1 cellular context compared by ENCODE assay signal in genomic region chr1:26864610-26865480, GRCh38.
TF ChIP-seq lines count a peak whose summit lies in the region.

No MANE protein-coding gene starts in this region.

TF ChIP-seq in HEK293, 187 proteins besides CTCF, POLR2A, EP300 and RAD21 (continued from another document and continues in another):
- TF ChIP-seq, protein P1, sequence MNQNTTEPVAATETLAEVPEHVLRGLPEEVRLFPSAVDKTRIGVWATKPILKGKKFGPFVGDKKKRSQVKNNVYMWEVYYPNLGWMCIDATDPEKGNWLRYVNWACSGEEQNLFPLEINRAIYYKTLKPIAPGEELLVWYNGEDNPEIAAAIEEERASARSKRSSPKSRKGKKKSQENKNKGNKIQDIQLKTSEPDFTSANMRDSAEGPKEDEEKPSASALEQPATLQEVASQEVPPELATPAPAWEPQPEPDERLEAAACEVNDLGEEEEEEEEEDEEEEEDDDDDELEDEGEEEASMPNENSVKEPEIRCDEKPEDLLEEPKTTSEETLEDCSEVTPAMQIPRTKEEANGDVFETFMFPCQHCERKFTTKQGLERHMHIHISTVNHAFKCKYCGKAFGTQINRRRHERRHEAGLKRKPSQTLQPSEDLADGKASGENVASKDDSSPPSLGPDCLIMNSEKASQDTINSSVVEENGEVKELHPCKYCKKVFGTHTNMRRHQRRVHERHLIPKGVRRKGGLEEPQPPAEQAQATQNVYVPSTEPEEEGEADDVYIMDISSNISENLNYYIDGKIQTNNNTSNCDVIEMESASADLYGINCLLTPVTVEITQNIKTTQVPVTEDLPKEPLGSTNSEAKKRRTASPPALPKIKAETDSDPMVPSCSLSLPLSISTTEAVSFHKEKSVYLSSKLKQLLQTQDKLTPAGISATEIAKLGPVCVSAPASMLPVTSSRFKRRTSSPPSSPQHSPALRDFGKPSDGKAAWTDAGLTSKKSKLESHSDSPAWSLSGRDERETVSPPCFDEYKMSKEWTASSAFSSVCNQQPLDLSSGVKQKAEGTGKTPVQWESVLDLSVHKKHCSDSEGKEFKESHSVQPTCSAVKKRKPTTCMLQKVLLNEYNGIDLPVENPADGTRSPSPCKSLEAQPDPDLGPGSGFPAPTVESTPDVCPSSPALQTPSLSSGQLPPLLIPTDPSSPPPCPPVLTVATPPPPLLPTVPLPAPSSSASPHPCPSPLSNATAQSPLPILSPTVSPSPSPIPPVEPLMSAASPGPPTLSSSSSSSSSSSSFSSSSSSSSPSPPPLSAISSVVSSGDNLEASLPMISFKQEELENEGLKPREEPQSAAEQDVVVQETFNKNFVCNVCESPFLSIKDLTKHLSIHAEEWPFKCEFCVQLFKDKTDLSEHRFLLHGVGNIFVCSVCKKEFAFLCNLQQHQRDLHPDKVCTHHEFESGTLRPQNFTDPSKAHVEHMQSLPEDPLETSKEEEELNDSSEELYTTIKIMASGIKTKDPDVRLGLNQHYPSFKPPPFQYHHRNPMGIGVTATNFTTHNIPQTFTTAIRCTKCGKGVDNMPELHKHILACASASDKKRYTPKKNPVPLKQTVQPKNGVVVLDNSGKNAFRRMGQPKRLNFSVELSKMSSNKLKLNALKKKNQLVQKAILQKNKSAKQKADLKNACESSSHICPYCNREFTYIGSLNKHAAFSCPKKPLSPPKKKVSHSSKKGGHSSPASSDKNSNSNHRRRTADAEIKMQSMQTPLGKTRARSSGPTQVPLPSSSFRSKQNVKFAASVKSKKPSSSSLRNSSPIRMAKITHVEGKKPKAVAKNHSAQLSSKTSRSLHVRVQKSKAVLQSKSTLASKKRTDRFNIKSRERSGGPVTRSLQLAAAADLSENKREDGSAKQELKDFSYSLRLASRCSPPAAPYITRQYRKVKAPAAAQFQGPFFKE (tag by site-specific recombination; IDR thresholded peaks at IDR 0.05; ENCODE audit: borderline replicate concordance) = no peak
- TF ChIP-seq ZNF350 (tag by site-specific recombination; IDR thresholded peaks at IDR 0.05) (no peak), ZNF354C (tag by site-specific recombination; IDR thresholded peaks at IDR 0.05; ENCODE audit: borderline replicate concordance, low read depth) (no peak), ZNF600 (tag by site-specific recombination; IDR thresholded peaks at IDR 0.05) (peak; percentile 97), ZNF23 (tag by site-specific recombination; IDR thresholded peaks at IDR 0.05; ENCODE audit: borderline replicate concordance) (no peak), ZNF561 (tag by site-specific recombination; IDR thresholded peaks at IDR 0.05; ENCODE audit: borderline replicate concordance) (peak; percentile 98), MEIS1 (CRISPR knock-in tag; IDR thresholded peaks at IDR 0.05; ENCODE audit: borderline replicate concordance) (no peak), KLF7 (tag by site-specific recombination; IDR thresholded peaks at IDR 0.05; ENCODE audit: borderline replicate concordance) (no peak), KLF16 (tag by site-specific recombination; IDR thresholded peaks at IDR 0.05) (peak; percentile 79), ZNF416 (tag by site-specific recombination; IDR thresholded peaks at IDR 0.05) (no peak), PRDM4 (tag by site-specific recombination; IDR thresholded peaks at IDR 0.05) (peak; percentile 61), TCF7L2 (IDR thresholded peaks at IDR 0.05; ENCODE audit: borderline replicate concordance, low read depth, low read length) (no peak), KLF9 (tag by site-specific recombination; IDR thresholded peaks at IDR 0.05; ENCODE audit: low read depth) (peak; percentile 41; the same call in 1 of the 2 replicates), ZFHX2 (tag by site-specific recombination; conservative IDR thresholded peaks at IDR 0.05) (peak; percentile 62), SP7 (tag by site-specific recombination; IDR thresholded peaks at IDR 0.05) (peak; percentile 77), ZNF221 (tag by site-specific recombination; IDR thresholded peaks at IDR 0.05; ENCODE audit: borderline replicate concordance) (no peak), ZNF335 (tag by site-specific recombination; conservative IDR thresholded peaks at IDR 0.05) (peak; percentile 71), PRDM1 (tag by site-specific recombination; IDR thresholded peaks at IDR 0.05) (no peak), ZNF777 (tag by site-specific recombination; IDR thresholded peaks at IDR 0.05; ENCODE audit: borderline replicate concordance) (no peak), ZNF555 (tag by site-specific recombination; conservative IDR thresholded peaks at IDR 0.05) (no peak), ZNF549 (tag by site-specific recombination; IDR thresholded peaks at IDR 0.05) (no peak), GLI2 (tag by site-specific recombination; IDR thresholded peaks at IDR 0.05; ENCODE audit: borderline replicate concordance, low read depth) (no peak), PRDM10 (tag by site-specific recombination; IDR thresholded peaks at IDR 0.05) (peak; percentile 66; the same call in 1 of the 2 replicates), ZNF248 (tag by site-specific recombination; IDR thresholded peaks at IDR 0.05) (no peak), ZNF391 (tag by site-specific recombination; IDR thresholded peaks at IDR 0.05; ENCODE audit: borderline replicate concordance, low read depth) (peak; percentile 95), ZNF580 (tag by site-specific recombination; IDR thresholded peaks at IDR 0.05) (peak; percentile 45; the same call in 1 of the 2 replicates), ZNF169 (tag by site-specific recombination; IDR thresholded peaks at IDR 0.05) (no peak), ZNF670 (tag by site-specific recombination; IDR thresholded peaks at IDR 0.05; ENCODE audit: low read depth) (no peak), HOXC10 (CRISPR knock-in tag; IDR thresholded peaks at IDR 0.05) (0 out of 2 replicates have a peak, but pooled peaks have one; percentile 22), ZBTB20 (tag by site-specific recombination; IDR thresholded peaks at IDR 0.05) (peak; percentile 85; the same call in 1 of the 2 replicates), ZNF610 (tag by site-specific recombination; IDR thresholded peaks at IDR 0.05; ENCODE audit: borderline replicate concordance) (peak; percentile 97), ZNF394 (tag by site-specific recombination; IDR thresholded peaks at IDR 0.05; ENCODE audit: borderline replicate concordance) (no peak), GLIS1 (tag by site-specific recombination; IDR thresholded peaks at IDR 0.05) (0 out of 2 replicates have a peak, but pooled peaks have one; percentile 22), GLIS2 (tag by site-specific recombination; IDR thresholded peaks at IDR 0.05) (peak; percentile 72), ZEB2 (tag by site-specific recombination; IDR thresholded peaks at IDR 0.05) (peak; percentile 97), ZNF792 (tag by site-specific recombination; IDR thresholded peaks at IDR 0.05) (peak; percentile 55; the same call in 1 of the 2 replicates), ZBTB21 (tag by site-specific recombination; IDR thresholded peaks at IDR 0.05) (no peak; the same call in 1 of the 2 replicates)
- TF ChIP-seq, protein P2, sequence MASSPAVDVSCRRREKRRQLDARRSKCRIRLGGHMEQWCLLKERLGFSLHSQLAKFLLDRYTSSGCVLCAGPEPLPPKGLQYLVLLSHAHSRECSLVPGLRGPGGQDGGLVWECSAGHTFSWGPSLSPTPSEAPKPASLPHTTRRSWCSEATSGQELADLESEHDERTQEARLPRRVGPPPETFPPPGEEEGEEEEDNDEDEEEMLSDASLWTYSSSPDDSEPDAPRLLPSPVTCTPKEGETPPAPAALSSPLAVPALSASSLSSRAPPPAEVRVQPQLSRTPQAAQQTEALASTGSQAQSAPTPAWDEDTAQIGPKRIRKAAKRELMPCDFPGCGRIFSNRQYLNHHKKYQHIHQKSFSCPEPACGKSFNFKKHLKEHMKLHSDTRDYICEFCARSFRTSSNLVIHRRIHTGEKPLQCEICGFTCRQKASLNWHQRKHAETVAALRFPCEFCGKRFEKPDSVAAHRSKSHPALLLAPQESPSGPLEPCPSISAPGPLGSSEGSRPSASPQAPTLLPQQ (tag by site-specific recombination; IDR thresholded peaks at IDR 0.05) = peak; percentile 74
- TF ChIP-seq, protein P3, sequence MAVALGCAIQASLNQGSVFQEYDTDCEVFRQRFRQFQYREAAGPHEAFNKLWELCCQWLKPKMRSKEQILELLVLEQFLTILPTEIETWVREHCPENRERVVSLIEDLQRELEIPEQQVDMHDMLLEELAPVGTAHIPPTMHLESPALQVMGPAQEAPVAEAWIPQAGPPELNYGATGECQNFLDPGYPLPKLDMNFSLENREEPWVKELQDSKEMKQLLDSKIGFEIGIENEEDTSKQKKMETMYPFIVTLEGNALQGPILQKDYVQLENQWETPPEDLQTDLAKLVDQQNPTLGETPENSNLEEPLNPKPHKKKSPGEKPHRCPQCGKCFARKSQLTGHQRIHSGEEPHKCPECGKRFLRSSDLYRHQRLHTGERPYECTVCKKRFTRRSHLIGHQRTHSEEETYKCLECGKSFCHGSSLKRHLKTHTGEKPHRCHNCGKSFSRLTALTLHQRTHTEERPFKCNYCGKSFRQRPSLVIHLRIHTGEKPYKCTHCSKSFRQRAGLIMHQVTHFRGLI (tag by site-specific recombination; IDR thresholded peaks at IDR 0.05) = no peak
- TF ChIP-seq, protein P4, sequence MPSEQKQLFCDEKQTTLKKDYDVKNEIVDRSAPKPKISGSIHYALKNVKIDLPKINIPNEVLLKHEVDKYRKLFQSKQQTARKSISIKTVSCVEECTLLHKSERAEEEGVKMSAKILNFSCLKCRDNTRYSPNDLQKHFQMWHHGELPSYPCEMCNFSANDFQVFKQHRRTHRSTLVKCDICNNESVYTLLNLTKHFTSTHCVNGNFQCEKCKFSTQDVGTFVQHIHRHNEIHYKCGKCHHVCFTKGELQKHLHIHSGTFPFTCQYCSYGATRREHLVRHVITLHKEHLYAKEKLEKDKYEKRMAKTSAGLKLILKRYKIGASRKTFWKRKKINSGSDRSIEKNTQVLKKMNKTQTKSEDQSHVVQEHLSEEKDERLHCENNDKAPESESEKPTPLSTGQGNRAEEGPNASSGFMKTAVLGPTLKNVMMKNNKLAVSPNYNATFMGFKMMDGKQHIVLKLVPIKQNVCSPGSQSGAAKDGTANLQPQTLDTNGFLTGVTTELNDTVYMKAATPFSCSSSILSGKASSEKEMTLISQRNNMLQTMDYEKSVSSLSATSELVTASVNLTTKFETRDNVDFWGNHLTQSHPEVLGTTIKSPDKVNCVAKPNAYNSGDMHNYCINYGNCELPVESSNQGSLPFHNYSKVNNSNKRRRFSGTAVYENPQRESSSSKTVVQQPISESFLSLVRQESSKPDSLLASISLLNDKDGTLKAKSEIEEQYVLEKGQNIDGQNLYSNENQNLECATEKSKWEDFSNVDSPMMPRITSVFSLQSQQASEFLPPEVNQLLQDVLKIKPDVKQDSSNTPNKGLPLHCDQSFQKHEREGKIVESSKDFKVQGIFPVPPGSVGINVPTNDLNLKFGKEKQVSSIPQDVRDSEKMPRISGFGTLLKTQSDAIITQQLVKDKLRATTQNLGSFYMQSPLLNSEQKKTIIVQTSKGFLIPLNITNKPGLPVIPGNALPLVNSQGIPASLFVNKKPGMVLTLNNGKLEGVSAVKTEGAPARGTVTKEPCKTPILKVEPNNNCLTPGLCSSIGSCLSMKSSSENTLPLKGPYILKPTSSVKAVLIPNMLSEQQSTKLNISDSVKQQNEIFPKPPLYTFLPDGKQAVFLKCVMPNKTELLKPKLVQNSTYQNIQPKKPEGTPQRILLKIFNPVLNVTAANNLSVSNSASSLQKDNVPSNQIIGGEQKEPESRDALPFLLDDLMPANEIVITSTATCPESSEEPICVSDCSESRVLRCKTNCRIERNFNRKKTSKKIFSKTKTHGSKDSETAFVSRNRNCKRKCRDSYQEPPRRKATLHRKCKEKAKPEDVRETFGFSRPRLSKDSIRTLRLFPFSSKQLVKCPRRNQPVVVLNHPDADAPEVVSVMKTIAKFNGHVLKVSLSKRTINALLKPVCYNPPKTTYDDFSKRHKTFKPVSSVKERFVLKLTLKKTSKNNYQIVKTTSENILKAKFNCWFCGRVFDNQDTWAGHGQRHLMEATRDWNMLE (tag by site-specific recombination; conservative IDR thresholded peaks at IDR 0.05; ENCODE audit: low read depth) = peak; percentile 41
